In genomic region chr7:112892263-112892662, GRCh38 we compare ENCODE assay signal across 16 cellular contexts.
DNase-seq lines count a peak whose midpoint lies in the region; ATAC-seq and TF ChIP-seq lines count a peak whose summit lies in the region.
"Had no signal": no experiment of that assay in that cellular context is flagged by ENCODE, and none has a peak within 500 bp of the region (broad histone marks: within the 10 kb centered on the region; RNA-seq: fewer than 3 reads in every experiment).

No MANE protein-coding gene starts in this region.

- H3K18ac ChIP-seq in mesendoderm (ENCODE audit: low read length) = no peak overlapping the region

- DNase-seq in A172 (ENCODE audit: low spot score) (peak; percentile 3), HFF-Myc (ENCODE audit: extremely low read depth, low read depth) (peak; percentile 45), amniotic epithelial cell (ENCODE audit: low read depth) (peak; percentile 71), fibroblast of the aortic adventitia (ENCODE audit: low read depth) (peak; percentile 70), mesendoderm (no peak), NCI-H2029 treated with DMSO at 0.1 percent for 48 hours (lab: John Stamatoyannopoulos, UW) (no peak), SW480 (ENCODE audit: low spot score) (no peak)
- DNase-seq: ACHN; activated CD4-positive, alpha-beta memory T cell treated with anti-CD3 and anti-CD28 coated beads, Interleukin-2, amount 10 ng/mL, durations not matched to agents 7 days and 5 days; adrenal gland; colonic mucosa; GF-D8; left colon; NCI-H1417; transverse colon had no signal

- no peaks in the 10 kb centered on the region for H3K36me3 ChIP-seq in mesendoderm (ENCODE audit: control insufficient read depth, insufficient read depth, low read length)
- H3K36me3 ChIP-seq: adrenal gland, colonic mucosa had no signal

- no peaks in the 10 kb centered on the region for H3K79me1 ChIP-seq in mesendoderm (ENCODE audit: low read length)

- no peak overlapping the region for H3K4me3 ChIP-seq in HFF-Myc (replicated peaks; ENCODE audit: low read depth, low read length)
- no peak overlapping the region for H3K4me3 ChIP-seq in fibroblast of the aortic adventitia (ENCODE audit: low read depth, low read length)
- no peak overlapping the region for H3K4me3 ChIP-seq in mesendoderm (ENCODE audit: low read length)
- H3K4me3 ChIP-seq: adrenal gland, colonic mucosa, transverse colon had no signal

- H3K9ac ChIP-seq in mesendoderm (ENCODE audit: low read length) = no peak overlapping the region

- ATAC-seq in HG02610 (IDR thresholded peaks at IDR 0.05; ENCODE audit: unreplicated experiment) = no peak
- ATAC-seq: left colon had no signal

- H2BK5ac ChIP-seq in mesendoderm (ENCODE audit: low read length) = no peak overlapping the region

- no peak overlapping the region for H3K27ac ChIP-seq in mesendoderm (ENCODE audit: low read depth, low read length)
- H3K27ac ChIP-seq: adrenal gland, colonic mucosa, transverse colon had no signal

- H3K27me3 ChIP-seq in mesendoderm (ENCODE audit: insufficient read depth, low read length, poor library complexity) = peaks cover 2% of the 10 kb centered on the region
- H3K27me3 ChIP-seq: adrenal gland, colonic mucosa, transverse colon had no signal

- H4K5ac ChIP-seq in mesendoderm (ENCODE audit: low read length) = no peak overlapping the region

- H3K4me1 ChIP-seq in mesendoderm (ENCODE audit: control insufficient read depth, low read depth, low read length) = peaks cover 5% of the 10 kb centered on the region
- H3K4me1 ChIP-seq: adrenal gland, colonic mucosa, transverse colon had no signal

- H3K4ac ChIP-seq in mesendoderm (ENCODE audit: low read depth, low read length) = no peak overlapping the region

- TF ChIP-seq CTCF in HFF-Myc (IDR thresholded peaks at IDR 0.05; ENCODE audit: low read depth, low read length, missing control alignments) (no peak), fibroblast of the aortic adventitia (IDR thresholded peaks at IDR 0.05; ENCODE audit: insufficient read depth, low read length) (no peak)

- H3K56ac ChIP-seq in mesendoderm (ENCODE audit: low read length) = no peak overlapping the region

- no peak overlapping the region for H3K4me2 ChIP-seq in mesendoderm (ENCODE audit: low read length)

- no peak overlapping the region for H4K8ac ChIP-seq in mesendoderm (ENCODE audit: low read depth, low read length)

- H2AK5ac ChIP-seq in mesendoderm (ENCODE audit: low read length) = no peak overlapping the region

- H2BK15ac ChIP-seq in mesendoderm (replicated peaks; ENCODE audit: low read depth) = no peak overlapping the region

- no peak overlapping the region for H2BK120ac ChIP-seq in mesendoderm (ENCODE audit: low read depth, low read length)

- H3K79me2 ChIP-seq in mesendoderm (ENCODE audit: control insufficient read depth, insufficient read depth, low read length) = no peaks in the 10 kb centered on the region

- WGBS in mesendoderm (ENCODE audit: extremely low coverage, insufficient coverage, low lambda C conversion rate) = no CpG with 5 or more reads among the region's 2 CpGs

- H3K23ac ChIP-seq in mesendoderm (ENCODE audit: low read length) = no peak overlapping the region

Comparison
In these comparisons a context has a peak if more than half of its experiments do, and no peak if none do; other contexts are left out.
1. DNase-seq: peak in A172 (single experiment), HFF-Myc (single experiment), amniotic epithelial cell (single experiment) and fibroblast of the aortic adventitia (single experiment); none in mesendoderm (single experiment), NCI-H2029 treated with DMSO at 0.1 percent for 48 hours (single experiment) and SW480 (single experiment).